ENCODE assay signal across 1 cellular context in the genomic region with DNA sequence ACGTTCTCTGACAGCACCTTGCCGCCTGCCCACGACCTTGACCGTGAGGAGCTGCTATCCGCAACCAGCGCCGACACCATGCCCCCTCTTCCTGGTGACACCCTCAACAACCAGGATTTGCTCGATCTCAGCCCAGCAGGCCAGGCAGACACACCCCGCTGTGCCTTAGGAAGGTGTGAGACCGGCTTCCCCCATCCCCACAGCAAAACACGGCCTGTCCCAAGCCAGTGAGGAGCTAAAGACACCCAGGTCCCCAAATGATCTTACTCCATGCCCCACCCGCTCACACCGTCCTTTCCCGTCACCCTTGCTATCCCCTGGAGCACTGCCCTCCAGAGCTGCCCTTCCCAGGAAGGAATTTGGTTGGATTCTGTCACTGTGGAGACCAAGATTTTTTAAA.
TF ChIP-seq lines count a peak whose summit lies in the region.

No MANE protein-coding gene starts in this region.

TF ChIP-seq in H1, 55 proteins besides CTCF, POLR2A, EP300 and RAD21:
- TF ChIP-seq TEAD4 (IDR thresholded peaks at IDR 0.05; ENCODE audit: low read depth, low read length) (no peak), SP2 (IDR thresholded peaks at IDR 0.05; ENCODE audit: low read length) (no peak), HDAC6 (IDR thresholded peaks at IDR 0.05; ENCODE audit: low read depth, low read length) (no peak), KDM4A (IDR thresholded peaks at IDR 0.05; ENCODE audit: low read depth, low read length, severe bottlenecking) (no peak), EGR1 (IDR thresholded peaks at IDR 0.05; ENCODE audit: borderline replicate concordance, low read depth, low read length) (no peak), PHF8 (conservative IDR thresholded peaks at IDR 0.05; ENCODE audit: low read depth, low read length) (no peak), SP4 (IDR thresholded peaks at IDR 0.05; ENCODE audit: low read length) (no peak), BCL11A (IDR thresholded peaks at IDR 0.05; ENCODE audit: low read depth in 2 of 2, low read length in 2 of 2) (no peak), YY1 (IDR thresholded peaks at IDR 0.05; ENCODE audit: low read depth, low read length) (no peak), MAFK (IDR thresholded peaks at IDR 0.05; ENCODE audit: low read depth, low read length) (no peak), CHD2 (IDR thresholded peaks at IDR 0.05; ENCODE audit: low read length) (no peak), FOSL1 (IDR thresholded peaks at IDR 0.05; ENCODE audit: insufficient read depth, low read depth, low read length) (no peak), TCF12 (IDR thresholded peaks at IDR 0.05; ENCODE audit: low read depth, low read length) (no peak), JUN (IDR thresholded peaks at IDR 0.05; ENCODE audit: low read depth, low read length) (no peak), TAF7 (optimal IDR thresholded peaks at IDR 0.05; ENCODE audit: borderline replicate concordance, low read depth, low read length) (no peak), NRF1 (IDR thresholded peaks at IDR 0.05; ENCODE audit: low read depth, low read length) (no peak), TAF1 (IDR thresholded peaks at IDR 0.05; ENCODE audit: low read depth, low read length) (no peak)
- TF ChIP-seq, protein P1, sequence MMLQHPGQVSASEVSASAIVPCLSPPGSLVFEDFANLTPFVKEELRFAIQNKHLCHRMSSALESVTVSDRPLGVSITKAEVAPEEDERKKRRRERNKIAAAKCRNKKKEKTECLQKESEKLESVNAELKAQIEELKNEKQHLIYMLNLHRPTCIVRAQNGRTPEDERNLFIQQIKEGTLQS (IDR thresholded peaks at IDR 0.05; ENCODE audit: insufficient read depth, low read depth, low read length), result no peak
- TF ChIP-seq, protein P2, sequence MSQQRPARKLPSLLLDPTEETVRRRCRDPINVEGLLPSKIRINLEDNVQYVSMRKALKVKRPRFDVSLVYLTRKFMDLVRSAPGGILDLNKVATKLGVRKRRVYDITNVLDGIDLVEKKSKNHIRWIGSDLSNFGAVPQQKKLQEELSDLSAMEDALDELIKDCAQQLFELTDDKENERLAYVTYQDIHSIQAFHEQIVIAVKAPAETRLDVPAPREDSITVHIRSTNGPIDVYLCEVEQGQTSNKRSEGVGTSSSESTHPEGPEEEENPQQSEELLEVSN (IDR thresholded peaks at IDR 0.05), result no peak
- TF ChIP-seq, protein P3, sequence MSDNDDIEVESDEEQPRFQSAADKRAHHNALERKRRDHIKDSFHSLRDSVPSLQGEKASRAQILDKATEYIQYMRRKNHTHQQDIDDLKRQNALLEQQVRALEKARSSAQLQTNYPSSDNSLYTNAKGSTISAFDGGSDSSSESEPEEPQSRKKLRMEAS (IDR thresholded peaks at IDR 0.05), result no peak
